Comparison of ENCODE assay signal across 1 cellular context in genomic region chr1:234827181-234827580, GRCh38.
TF ChIP-seq lines count a peak whose summit lies in the region.

No MANE protein-coding gene starts in this region.

TF ChIP-seq in WTC11, 78 proteins besides CTCF, POLR2A, EP300 and RAD21 (continued from another document):
- TF ChIP-seq, protein P1, sequence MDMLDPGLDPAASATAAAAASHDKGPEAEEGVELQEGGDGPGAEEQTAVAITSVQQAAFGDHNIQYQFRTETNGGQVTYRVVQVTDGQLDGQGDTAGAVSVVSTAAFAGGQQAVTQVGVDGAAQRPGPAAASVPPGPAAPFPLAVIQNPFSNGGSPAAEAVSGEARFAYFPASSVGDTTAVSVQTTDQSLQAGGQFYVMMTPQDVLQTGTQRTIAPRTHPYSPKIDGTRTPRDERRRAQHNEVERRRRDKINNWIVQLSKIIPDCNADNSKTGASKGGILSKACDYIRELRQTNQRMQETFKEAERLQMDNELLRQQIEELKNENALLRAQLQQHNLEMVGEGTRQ (CRISPR knock-in tag; IDR thresholded peaks at IDR 0.05) = no peak
- TF ChIP-seq ESRRA (CRISPR knock-in tag; IDR thresholded peaks at IDR 0.05; ENCODE audit: borderline replicate concordance) (no peak), CREM (CRISPR knock-in tag; IDR thresholded peaks at IDR 0.05) (no peak), TEAD4 (CRISPR knock-in tag; IDR thresholded peaks at IDR 0.05) (no peak), MXD4 (CRISPR knock-in tag; IDR thresholded peaks at IDR 0.05; ENCODE audit: borderline replicate concordance) (no peak)
- TF ChIP-seq, protein P2, sequence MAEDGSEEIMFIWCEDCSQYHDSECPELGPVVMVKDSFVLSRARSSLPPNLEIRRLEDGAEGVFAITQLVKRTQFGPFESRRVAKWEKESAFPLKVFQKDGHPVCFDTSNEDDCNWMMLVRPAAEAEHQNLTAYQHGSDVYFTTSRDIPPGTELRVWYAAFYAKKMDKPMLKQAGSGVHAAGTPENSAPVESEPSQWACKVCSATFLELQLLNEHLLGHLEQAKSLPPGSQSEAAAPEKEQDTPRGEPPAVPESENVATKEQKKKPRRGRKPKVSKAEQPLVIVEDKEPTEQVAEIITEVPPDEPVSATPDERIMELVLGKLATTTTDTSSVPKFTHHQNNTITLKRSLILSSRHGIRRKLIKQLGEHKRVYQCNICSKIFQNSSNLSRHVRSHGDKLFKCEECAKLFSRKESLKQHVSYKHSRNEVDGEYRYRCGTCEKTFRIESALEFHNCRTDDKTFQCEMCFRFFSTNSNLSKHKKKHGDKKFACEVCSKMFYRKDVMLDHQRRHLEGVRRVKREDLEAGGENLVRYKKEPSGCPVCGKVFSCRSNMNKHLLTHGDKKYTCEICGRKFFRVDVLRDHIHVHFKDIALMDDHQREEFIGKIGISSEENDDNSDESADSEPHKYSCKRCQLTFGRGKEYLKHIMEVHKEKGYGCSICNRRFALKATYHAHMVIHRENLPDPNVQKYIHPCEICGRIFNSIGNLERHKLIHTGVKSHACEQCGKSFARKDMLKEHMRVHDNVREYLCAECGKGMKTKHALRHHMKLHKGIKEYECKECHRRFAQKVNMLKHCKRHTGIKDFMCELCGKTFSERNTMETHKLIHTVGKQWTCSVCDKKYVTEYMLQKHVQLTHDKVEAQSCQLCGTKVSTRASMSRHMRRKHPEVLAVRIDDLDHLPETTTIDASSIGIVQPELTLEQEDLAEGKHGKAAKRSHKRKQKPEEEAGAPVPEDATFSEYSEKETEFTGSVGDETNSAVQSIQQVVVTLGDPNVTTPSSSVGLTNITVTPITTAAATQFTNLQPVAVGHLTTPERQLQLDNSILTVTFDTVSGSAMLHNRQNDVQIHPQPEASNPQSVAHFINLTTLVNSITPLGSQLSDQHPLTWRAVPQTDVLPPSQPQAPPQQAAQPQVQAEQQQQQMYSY (CRISPR knock-in tag; IDR thresholded peaks at IDR 0.05) = no peak
